In genomic region chr10:79521751-79522150, GRCh38 we compare ENCODE assay signal across 11 cellular contexts. TPM values are rescaled to one million over a fixed set of nuclear protein-coding genes. Genes with fewer than 3 reads are reported as not detected.
"Had no signal": no experiment of that assay in that cellular context is flagged by ENCODE, and none has a peak within 500 bp of the region (broad histone marks: within the 10 kb centered on the region; RNA-seq: fewer than 3 reads in every experiment).

No MANE protein-coding gene starts in this region.

RNA-seq across cellular contexts. Expression of gene EIF5AL1, which starts 9.4 kb away (rescaled TPM):
- total RNA-seq: body of pancreas had no signal

RNA-seq across cellular contexts. Expression of gene SFTPA2, which starts 38.5 kb away (rescaled TPM):
- total RNA-seq: activated B cell treated with CpG ODN at 0.5 μM for 24 hours; activated CD8-positive, alpha-beta memory T cell treated with anti-CD3 and anti-CD28 coated beads for 36 hours; activated CD8-positive, alpha-beta T cell treated with anti-CD3 and anti-CD28 coated beads for 36 hours; activated naive CD4-positive, alpha-beta T cell treated with anti-CD3 and anti-CD28 coated beads, Interleukin-2, amount 50 U/mL, for 72 hours; activated T-cell treated with anti-CD3 and anti-CD28 coated beads, Interleukin-2, amount 50 U/mL, for 72 hours; chondrocyte; foreskin keratinocyte; gastrocnemius medialis; heart left ventricle; T-helper 17 cell had no signal
- polyA plus RNA-seq: foreskin keratinocyte had no signal
